Comparison of ENCODE assay signal across 16 cellular contexts in the genomic region with DNA sequence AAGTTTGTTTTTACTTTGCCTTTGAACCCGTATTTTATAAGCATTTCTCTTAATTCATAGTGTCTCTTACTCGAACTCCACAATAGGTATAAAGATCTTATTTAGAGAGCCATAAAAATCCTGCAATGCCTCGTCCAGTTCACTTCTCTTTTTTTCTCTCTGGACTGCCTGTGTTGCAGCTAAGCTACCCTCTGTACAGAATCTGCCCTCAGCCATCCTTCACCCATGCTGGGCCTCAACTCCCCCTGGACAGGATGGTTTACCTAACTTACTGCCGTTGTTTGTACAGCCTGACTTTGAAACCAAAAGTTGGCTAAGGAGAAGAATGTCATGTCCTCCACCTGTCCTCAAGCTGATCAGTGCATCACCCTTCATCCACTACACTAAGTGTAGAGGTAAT.
"Had no signal": no experiment of that assay in that cellular context is flagged by ENCODE, and none has a peak within 500 bp of the region (broad histone marks: within the 10 kb centered on the region; RNA-seq: fewer than 3 reads in every experiment).

No MANE protein-coding gene starts in this region.

- DNase-seq: activated CD8-positive, alpha-beta memory T cell treated with anti-CD3 and anti-CD28 coated beads, Interleukin-2, amount 10 ng/mL, durations not matched to agents 7 days and 5 days; activated naive CD8-positive, alpha-beta T cell treated with anti-CD3 and anti-CD28 coated beads, Interleukin-2, amount 50 U/mL, for 24 hours; activated T-cell treated with anti-CD3 and anti-CD28 coated beads, Interleukin-2, amount 50 U/mL, for 48 hours; foreskin keratinocyte; left colon; naive thymus-derived CD8-positive, alpha-beta T cell; right cardiac atrium; stimulated activated naive CD4-positive, alpha-beta T cell treated with Interleukin-2 at 50 U/mL for 16 hours had no signal

- H3K27me3 ChIP-seq: ascending aorta, foreskin keratinocyte, suprapubic skin had no signal

- H3K9me3 ChIP-seq: ascending aorta, suprapubic skin had no signal

- H3K27me3 Mint-ChIP-seq: activated CD8-positive, alpha-beta memory T cell treated with anti-CD3 and anti-CD28 coated beads, Interleukin-2, amount 10 ng/mL, durations not matched to agents 7 days and 5 days; activated naive CD8-positive, alpha-beta T cell treated with anti-CD3 and anti-CD28 coated beads, Interleukin-2, amount 50 U/mL, for 24 hours; naive thymus-derived CD8-positive, alpha-beta T cell; progenitor cell of endocrine pancreas; type B pancreatic cell had no signal

- H3K27ac Mint-ChIP-seq: activated CD8-positive, alpha-beta memory T cell treated with anti-CD3 and anti-CD28 coated beads, Interleukin-2, amount 10 ng/mL, durations not matched to agents 7 days and 5 days; activated naive CD8-positive, alpha-beta T cell treated with anti-CD3 and anti-CD28 coated beads, Interleukin-2, amount 50 U/mL, for 24 hours; progenitor cell of endocrine pancreas; T-helper 1 cell treated with Interleukin-12 subunit alpha and Interleukin-12 subunit beta and Interleukin-4 antibody, amounts not matched to agents 30 μg/mL and 1 μg/mL, for 36 hours; type B pancreatic cell had no signal

- H3K4me3 ChIP-seq: ascending aorta, smooth muscle cell, suprapubic skin had no signal

- FAIRE-seq: bronchial epithelial cell had no signal

- H3K4me3 Mint-ChIP-seq: activated CD8-positive, alpha-beta memory T cell treated with anti-CD3 and anti-CD28 coated beads, Interleukin-2, amount 10 ng/mL, durations not matched to agents 7 days and 5 days; activated naive CD8-positive, alpha-beta T cell treated with anti-CD3 and anti-CD28 coated beads, Interleukin-2, amount 50 U/mL, for 24 hours; naive thymus-derived CD8-positive, alpha-beta T cell; T-helper 1 cell treated with Interleukin-12 subunit alpha and Interleukin-12 subunit beta and Interleukin-4 antibody, amounts not matched to agents 30 μg/mL and 1 μg/mL, for 36 hours; type B pancreatic cell had no signal

- H3K27ac ChIP-seq: ascending aorta, foreskin keratinocyte, suprapubic skin had no signal

- ATAC-seq: activated CD4-positive, CD25-positive, alpha-beta regulatory T cell treated with anti-CD3 and anti-CD28 coated beads, Interleukin-2, amount 50 U/mL, for 24 hours; activated CD8-positive, alpha-beta memory T cell treated with anti-CD3 and anti-CD28 coated beads, Interleukin-2, amount 10 ng/mL, durations not matched to agents 7 days and 5 days; activated naive CD8-positive, alpha-beta T cell treated with anti-CD3 and anti-CD28 coated beads, Interleukin-2, amount 50 U/mL, for 24 hours; foreskin keratinocyte; left colon; naive thymus-derived CD8-positive, alpha-beta T cell; right cardiac atrium had no signal

- H3K9me3 Mint-ChIP-seq: activated naive CD8-positive, alpha-beta T cell treated with anti-CD3 and anti-CD28 coated beads, Interleukin-2, amount 50 U/mL, for 24 hours; naive thymus-derived CD8-positive, alpha-beta T cell; T-helper 1 cell treated with Interleukin-12 subunit alpha and Interleukin-12 subunit beta and Interleukin-4 antibody, amounts not matched to agents 30 μg/mL and 1 μg/mL, for 36 hours; type B pancreatic cell had no signal

- H3K4me1 ChIP-seq: ascending aorta, foreskin keratinocyte, suprapubic skin had no signal

- H3K4me2 ChIP-seq: smooth muscle cell had no signal
